In the genomic region with DNA sequence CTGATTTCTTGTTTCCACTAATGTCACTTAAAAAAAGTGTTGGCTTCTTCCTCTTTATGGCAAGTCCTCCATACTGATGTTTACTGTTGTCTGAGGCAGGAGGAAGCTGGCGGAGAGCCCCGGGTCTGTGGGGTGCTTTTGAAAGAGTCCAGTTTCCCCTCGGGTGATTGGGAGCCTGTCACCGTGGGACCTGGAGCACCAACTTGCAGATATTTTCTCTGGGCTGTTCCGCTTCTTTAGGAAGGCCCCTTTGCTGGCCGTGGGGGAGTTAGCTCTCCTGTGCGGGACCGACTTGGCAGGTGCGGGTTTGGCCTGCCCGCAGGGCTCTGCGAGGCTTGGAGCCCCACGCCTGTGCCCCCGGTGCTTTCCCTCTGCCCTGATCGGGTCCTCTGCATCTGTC, we compare ENCODE assay signal across 12 cellular contexts. TPM values are rescaled to one million over a fixed set of nuclear protein-coding genes. Genes with fewer than 3 reads are reported as not detected.
DNase-seq lines count a peak whose midpoint lies in the region; ATAC-seq and TF ChIP-seq lines count a peak whose summit lies in the region.
"Had no signal": no experiment of that assay in that cellular context is flagged by ENCODE, and none has a peak within 500 bp of the region (broad histone marks: within the 10 kb centered on the region; RNA-seq: fewer than 3 reads in every experiment).

No MANE protein-coding gene starts in this region.

- no peaks in the 10 kb centered on the region for H3K9me3 Mint-ChIP-seq in IgD-negative memory B cell
- H3K9me3 Mint-ChIP-seq in activated T-helper 2 cell treated with anti-CD3 and anti-CD28 coated beads, Interferon-gamma antibody, Interleukin-2, Interleukin-4, amounts not matched to agents 10 μg/mL and 5 μg/mL and 100 μg/mL, durations not matched to agents 14 hours and 24 hours and 36 hours: no peaks in the 10 kb centered on the region

- intact Hi-C loops in activated T-helper 2 cell treated with anti-CD3 and anti-CD28 coated beads, Interferon-gamma antibody, Interleukin-2, Interleukin-4, amounts not matched to agents 10 μg/mL and 5 μg/mL and 100 μg/mL, durations not matched to agents 14 hours and 24 hours and 36 hours (cut with micrococcal nuclease): loop anchor here (5.0 kb wide), 1 partner anchor 57 kb away; no protein-coding TSS in a partner anchor
- intact Hi-C loops in right cardiac atrium (cut with DNase I) (no loop called here), spleen (cut with DNase I; ENCODE audit: low total_unique reads) (no loop called here)

- no peaks in the 10 kb centered on the region for H3K9me3 ChIP-seq in right cardiac atrium (ENCODE audit: control insufficient read depth, low read length)
- H3K9me3 ChIP-seq in spleen: no peaks in the 10 kb centered on the region

- peaks cover 44 to 47% (median 46%) of the 10 kb centered on the region in 3 donors for H3K4me1 Mint-ChIP-seq in IgD-negative memory B cell
- H3K4me1 Mint-ChIP-seq in activated T-helper 2 cell treated with anti-CD3 and anti-CD28 coated beads, Interferon-gamma antibody, Interleukin-2, Interleukin-4, amounts not matched to agents 10 μg/mL and 5 μg/mL and 100 μg/mL, durations not matched to agents 14 hours and 24 hours and 36 hours (ENCODE audit: low read depth): peaks cover 58% of the 10 kb centered on the region

- H3K4me3 ChIP-seq in right cardiac atrium (ENCODE audit: low read length) (no peak overlapping the region), spleen (peak overlapping the region in 1 of 8 donors; percentile 59)

- H3K27ac ChIP-seq in right cardiac atrium (ENCODE audit: low read length) (no peak overlapping the region), spleen (peak overlapping the region; percentile 72 to 98 (median 96))

- no peak for DNase-seq in activated T-helper 2 cell treated with anti-CD3 and anti-CD28 coated beads, Interferon-gamma antibody, Interleukin-2, Interleukin-4, amounts not matched to agents 10 μg/mL and 5 μg/mL and 100 μg/mL, durations not matched to agents 14 hours and 24 hours and 36 hours (ENCODE audit: low spot score)
- DNase-seq in right cardiac atrium: peak; percentile 31 to 78 (median 76)
- DNase-seq in spleen: peak; percentile 86
- DNase-seq in RPMI8226: no peak
- no peak for DNase-seq in DMS53 treated with DMSO at 0.1 percent for 48 hours (lab: John Stamatoyannopoulos, UW; ENCODE audit: unreplicated experiment)
- DNase-seq: activated CD8-positive, alpha-beta memory T cell treated with anti-CD3 and anti-CD28 coated beads for 24 hours; cortex of kidney; stimulated activated naive CD4-positive, alpha-beta T cell treated with Interleukin-2 at 50 U/mL for 16 hours had no signal

- peaks cover 11% of the 10 kb centered on the region for H3K4me1 ChIP-seq in right cardiac atrium (ENCODE audit: control insufficient read depth, insufficient read depth, low read length)
- peaks cover 55 to 88% (median 74%) of the 10 kb centered on the region in 6 donors for H3K4me1 ChIP-seq in spleen

- ATAC-seq in right cardiac atrium: no peak
- no peak for ATAC-seq in GM21447 (IDR thresholded peaks at IDR 0.05; ENCODE audit: unreplicated experiment)
- ATAC-seq: Panc1 had no signal

- peak overlapping the region in 1 of 4 donors; percentile 95 for H3K4me3 Mint-ChIP-seq in IgD-negative memory B cell
- peak overlapping the region; percentile 72 for H3K4me3 Mint-ChIP-seq in activated T-helper 2 cell treated with anti-CD3 and anti-CD28 coated beads, Interferon-gamma antibody, Interleukin-2, Interleukin-4, amounts not matched to agents 10 μg/mL and 5 μg/mL and 100 μg/mL, durations not matched to agents 14 hours and 24 hours and 36 hours (ENCODE audit: low read depth)

- TF ChIP-seq CTCF in spleen (IDR thresholded peaks at IDR 0.05 in 8 of 11, conservative IDR thresholded peaks at IDR 0.05 in 3 of 11): no peak

- no peaks in the 10 kb centered on the region for H3K27me3 ChIP-seq in right cardiac atrium (ENCODE audit: control insufficient read depth, insufficient read depth)
- no peaks in the 10 kb centered on the region for H3K27me3 ChIP-seq in spleen (replicated peaks in 1 of 7)

- TF ChIP-seq POLR2A in spleen (IDR thresholded peaks at IDR 0.05): no peak

- H3K27ac Mint-ChIP-seq in IgD-negative memory B cell: peak overlapping the region; percentile 80 to 96 (median 86)
- H3K27ac Mint-ChIP-seq in activated T-helper 2 cell treated with anti-CD3 and anti-CD28 coated beads, Interferon-gamma antibody, Interleukin-2, Interleukin-4, amounts not matched to agents 10 μg/mL and 5 μg/mL and 100 μg/mL, durations not matched to agents 14 hours and 24 hours and 36 hours: peak overlapping the region; percentile 70

- WGBS in right cardiac atrium: 70% methylated on average over 14 of the region's 14 CpGs
- WGBS in spleen, 5 donors: 30 to 61% (median 44%) methylated on average over 10 to 14 of the region's 14 CpGs

- peaks cover 0 to 44% (median 3%) of the 10 kb centered on the region in 6 donors for H3K36me3 ChIP-seq in spleen

- peaks cover 1% of the 10 kb centered on the region for H3K36me3 Mint-ChIP-seq in IgD-negative memory B cell
- H3K36me3 Mint-ChIP-seq in activated T-helper 2 cell treated with anti-CD3 and anti-CD28 coated beads, Interferon-gamma antibody, Interleukin-2, Interleukin-4, amounts not matched to agents 10 μg/mL and 5 μg/mL and 100 μg/mL, durations not matched to agents 14 hours and 24 hours and 36 hours (ENCODE audit: low read depth): peaks cover 53% of the 10 kb centered on the region

- no peaks in the 10 kb centered on the region for H3K27me3 Mint-ChIP-seq in IgD-negative memory B cell
- H3K27me3 Mint-ChIP-seq in activated T-helper 2 cell treated with anti-CD3 and anti-CD28 coated beads, Interferon-gamma antibody, Interleukin-2, Interleukin-4, amounts not matched to agents 10 μg/mL and 5 μg/mL and 100 μg/mL, durations not matched to agents 14 hours and 24 hours and 36 hours (ENCODE audit: low read depth): no peaks in the 10 kb centered on the region

RNA-seq across cellular contexts. Expression of a gene that starts 3.1 kb away (rescaled TPM):
- polyA plus RNA-seq in IgD-negative memory B cell (37.3 TPM), right cardiac atrium (9.0 TPM), spleen (10 to 100 TPM; 15.9 to 27.5 (median 25.0) TPM)
- total RNA-seq in activated T-helper 2 cell treated with anti-CD3 and anti-CD28 coated beads, Interferon-gamma antibody, Interleukin-2, Interleukin-4, amounts not matched to agents 10 μg/mL and 5 μg/mL and 100 μg/mL, durations not matched to agents 14 hours and 24 hours and 36 hours: 39.7 and 40.8 TPM in 2 replicates
- total RNA-seq in right cardiac atrium (10 to 100 TPM; 15.6 to 18.1 (median 17.4) TPM), spleen (10 to 100 TPM; 33.7 to 57.1 (median 50.0) TPM)

RNA-seq across cellular contexts. Expression of a gene that starts 18.0 kb away (rescaled TPM):
- not detected for polyA plus RNA-seq in IgD-negative memory B cell
- not detected in 2 replicates for total RNA-seq in activated T-helper 2 cell treated with anti-CD3 and anti-CD28 coated beads, Interferon-gamma antibody, Interleukin-2, Interleukin-4, amounts not matched to agents 10 μg/mL and 5 μg/mL and 100 μg/mL, durations not matched to agents 14 hours and 24 hours and 36 hours
- total RNA-seq in right cardiac atrium: not detected
- polyA plus RNA-seq in right cardiac atrium: not detected
- not detected for total RNA-seq in spleen
- polyA plus RNA-seq in spleen: not detected
- total RNA-seq: M059J had no signal

Comparison
In these comparisons a context has a peak if more than half of its experiments do, and no peak if none do; other contexts are left out.
1. DNase-seq: peak in right cardiac atrium (3 of 3) and spleen (single experiment); none in activated T-helper 2 cell treated with anti-CD3 and anti-CD28 coated beads, Interferon-gamma antibody, Interleukin-2, Interleukin-4, amounts not matched to agents 10 μg/mL and 5 μg/mL and 100 μg/mL, durations not matched to agents 14 hours and 24 hours and 36 hours (single experiment), RPMI8226 (single experiment) and DMS53 treated with DMSO at 0.1 percent for 48 hours (single experiment).